Comparison of ENCODE assay signal across 1 cellular context in the genomic region with DNA sequence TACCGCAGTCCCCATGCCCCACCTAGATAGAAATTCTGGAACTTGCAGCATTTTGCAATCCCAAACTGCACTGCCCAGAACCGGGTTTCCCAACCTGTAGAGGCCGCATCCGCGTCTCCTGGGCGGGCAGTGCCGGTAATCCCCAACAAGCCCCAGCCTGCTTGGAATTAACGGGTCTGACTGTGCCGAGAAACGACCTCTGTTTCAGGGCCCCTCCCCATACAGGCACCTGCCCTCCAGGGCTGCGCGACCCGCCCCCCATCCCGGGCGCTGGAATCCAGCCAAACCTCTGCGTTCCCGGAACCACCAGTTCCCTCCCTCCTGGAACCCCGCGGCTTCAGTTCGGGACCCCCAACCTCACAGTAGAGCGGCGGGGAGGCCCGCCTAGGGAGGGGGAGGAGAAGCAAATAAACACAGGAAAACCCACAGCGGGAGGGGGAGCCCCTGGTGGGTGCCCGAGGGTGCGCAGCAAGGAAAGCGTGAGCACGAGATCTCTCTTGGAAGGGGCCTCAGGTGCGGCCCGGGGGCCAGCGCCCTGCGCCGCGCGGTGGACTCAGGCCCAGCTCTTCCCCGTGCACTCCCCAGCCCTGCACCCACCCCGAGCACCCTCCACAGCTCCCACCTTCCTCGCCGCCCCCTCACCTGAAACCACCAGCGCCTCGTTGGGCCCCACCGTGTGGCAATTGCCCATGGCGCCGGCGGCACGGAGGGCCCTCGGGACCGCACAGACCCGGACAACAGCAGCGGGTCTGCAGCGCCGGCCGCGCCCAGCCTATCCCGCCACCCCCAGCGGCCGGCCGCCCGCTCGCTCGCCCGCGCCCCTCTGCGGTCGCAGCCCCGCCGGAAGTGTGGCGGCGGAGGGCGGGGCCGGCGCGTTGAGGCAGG.
A peak's percentile ranks its signal among the peaks of the same experiment; 100 is the strongest.
TF ChIP-seq lines count a peak whose summit lies in the region.

A gene with protein sequence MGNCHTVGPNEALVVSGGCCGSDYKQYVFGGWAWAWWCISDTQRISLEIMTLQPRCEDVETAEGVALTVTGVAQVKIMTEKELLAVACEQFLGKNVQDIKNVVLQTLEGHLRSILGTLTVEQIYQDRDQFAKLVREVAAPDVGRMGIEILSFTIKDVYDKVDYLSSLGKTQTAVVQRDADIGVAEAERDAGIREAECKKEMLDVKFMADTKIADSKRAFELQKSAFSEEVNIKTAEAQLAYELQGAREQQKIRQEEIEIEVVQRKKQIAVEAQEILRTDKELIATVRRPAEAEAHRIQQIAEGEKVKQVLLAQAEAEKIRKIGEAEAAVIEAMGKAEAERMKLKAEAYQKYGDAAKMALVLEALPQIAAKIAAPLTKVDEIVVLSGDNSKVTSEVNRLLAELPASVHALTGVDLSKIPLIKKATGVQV (minus strand): TSS at position 850 of the 885 bp plus-strand sequence. CDS start 159 bp downstream, at position 691.

TF ChIP-seq in HepG2, 621 proteins besides CTCF, POLR2A, EP300 and RAD21 (continued from another document and continues in another):
- TF ChIP-seq, protein P1, sequence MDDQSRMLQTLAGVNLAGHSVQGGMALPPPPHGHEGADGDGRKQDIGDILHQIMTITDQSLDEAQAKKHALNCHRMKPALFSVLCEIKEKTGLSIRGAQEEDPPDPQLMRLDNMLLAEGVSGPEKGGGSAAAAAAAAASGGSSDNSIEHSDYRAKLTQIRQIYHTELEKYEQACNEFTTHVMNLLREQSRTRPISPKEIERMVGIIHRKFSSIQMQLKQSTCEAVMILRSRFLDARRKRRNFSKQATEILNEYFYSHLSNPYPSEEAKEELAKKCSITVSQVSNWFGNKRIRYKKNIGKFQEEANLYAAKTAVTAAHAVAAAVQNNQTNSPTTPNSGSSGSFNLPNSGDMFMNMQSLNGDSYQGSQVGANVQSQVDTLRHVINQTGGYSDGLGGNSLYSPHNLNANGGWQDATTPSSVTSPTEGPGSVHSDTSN (CRISPR knock-in tag; IDR thresholded peaks at IDR 0.05; ENCODE audit: borderline replicate concordance), result no peak
- TF ChIP-seq ZNF616 (CRISPR knock-in tag; IDR thresholded peaks at IDR 0.05; ENCODE audit: low read depth) (no peak), ETV5 (CRISPR knock-in tag; IDR thresholded peaks at IDR 0.05; ENCODE audit: borderline replicate concordance) (peak; percentile 71; the same call in 1 of the 2 replicates), FOSL1 (CRISPR knock-in tag; IDR thresholded peaks at IDR 0.05; ENCODE audit: borderline replicate concordance) (no peak), ZNF468 (CRISPR knock-in tag; IDR thresholded peaks at IDR 0.05) (peak; percentile 63; the same call in 1 of the 2 replicates), CCAR2 (optimal IDR thresholded peaks at IDR 0.05; ENCODE audit: low read depth, low read length) (no peak), SNAI1 (CRISPR knock-in tag; IDR thresholded peaks at IDR 0.05; ENCODE audit: borderline replicate concordance) (no peak), NR2F1 (CRISPR knock-in tag; IDR thresholded peaks at IDR 0.05) (no peak), SOX6 (IDR thresholded peaks at IDR 0.05) (no peak), SOX6 (CRISPR knock-in tag; IDR thresholded peaks at IDR 0.05) (peak; percentile 30), IRX3 (CRISPR knock-in tag; IDR thresholded peaks at IDR 0.05; ENCODE audit: borderline replicate concordance, low read depth) (no peak), ZNF225 (CRISPR knock-in tag; IDR thresholded peaks at IDR 0.05) (no peak), ISX (CRISPR knock-in tag; conservative IDR thresholded peaks at IDR 0.05) (no peak), SRF (IDR thresholded peaks at IDR 0.05; ENCODE audit: low read depth, low read length) (no peak), ZNF607 (CRISPR knock-in tag; IDR thresholded peaks at IDR 0.05; ENCODE audit: borderline replicate concordance) (peak; percentile 53; the same call in 1 of the 2 replicates), FOXJ3 (CRISPR knock-in tag; IDR thresholded peaks at IDR 0.05; ENCODE audit: borderline replicate concordance) (no peak), ZNF510 (CRISPR knock-in tag; IDR thresholded peaks at IDR 0.05; ENCODE audit: low read depth) (no peak), U2AF1 (optimal IDR thresholded peaks at IDR 0.05; ENCODE audit: low read depth, low read length) (no peak), CREB1 (IDR thresholded peaks at IDR 0.05) (no peak), CREB1 (CRISPR knock-in tag; IDR thresholded peaks at IDR 0.05) (no peak), YY1 (IDR thresholded peaks at IDR 0.05; ENCODE audit: insufficient read depth, insufficient replicate concordance, low read depth, low read length) (peak; percentile 76), KDM1A (CRISPR knock-in tag; IDR thresholded peaks at IDR 0.05) (no peak), TCF7 (IDR thresholded peaks at IDR 0.05; ENCODE audit: low read depth) (no peak), ZSCAN20 (CRISPR knock-in tag; IDR thresholded peaks at IDR 0.05; ENCODE audit: borderline replicate concordance) (peak; percentile 26; the same call in 1 of the 2 replicates), TAF1 (CRISPR knock-in tag; IDR thresholded peaks at IDR 0.05) (peak; percentile 64; the same call in 1 of the 2 replicates)
- TF ChIP-seq, protein P2, sequence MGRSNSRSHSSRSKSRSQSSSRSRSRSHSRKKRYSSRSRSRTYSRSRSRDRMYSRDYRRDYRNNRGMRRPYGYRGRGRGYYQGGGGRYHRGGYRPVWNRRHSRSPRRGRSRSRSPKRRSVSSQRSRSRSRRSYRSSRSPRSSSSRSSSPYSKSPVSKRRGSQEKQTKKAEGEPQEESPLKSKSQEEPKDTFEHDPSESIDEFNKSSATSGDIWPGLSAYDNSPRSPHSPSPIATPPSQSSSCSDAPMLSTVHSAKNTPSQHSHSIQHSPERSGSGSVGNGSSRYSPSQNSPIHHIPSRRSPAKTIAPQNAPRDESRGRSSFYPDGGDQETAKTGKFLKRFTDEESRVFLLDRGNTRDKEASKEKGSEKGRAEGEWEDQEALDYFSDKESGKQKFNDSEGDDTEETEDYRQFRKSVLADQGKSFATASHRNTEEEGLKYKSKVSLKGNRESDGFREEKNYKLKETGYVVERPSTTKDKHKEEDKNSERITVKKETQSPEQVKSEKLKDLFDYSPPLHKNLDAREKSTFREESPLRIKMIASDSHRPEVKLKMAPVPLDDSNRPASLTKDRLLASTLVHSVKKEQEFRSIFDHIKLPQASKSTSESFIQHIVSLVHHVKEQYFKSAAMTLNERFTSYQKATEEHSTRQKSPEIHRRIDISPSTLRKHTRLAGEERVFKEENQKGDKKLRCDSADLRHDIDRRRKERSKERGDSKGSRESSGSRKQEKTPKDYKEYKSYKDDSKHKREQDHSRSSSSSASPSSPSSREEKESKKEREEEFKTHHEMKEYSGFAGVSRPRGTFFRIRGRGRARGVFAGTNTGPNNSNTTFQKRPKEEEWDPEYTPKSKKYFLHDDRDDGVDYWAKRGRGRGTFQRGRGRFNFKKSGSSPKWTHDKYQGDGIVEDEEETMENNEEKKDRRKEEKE (IDR thresholded peaks at IDR 0.05), result no peak
- TF ChIP-seq, protein P3, sequence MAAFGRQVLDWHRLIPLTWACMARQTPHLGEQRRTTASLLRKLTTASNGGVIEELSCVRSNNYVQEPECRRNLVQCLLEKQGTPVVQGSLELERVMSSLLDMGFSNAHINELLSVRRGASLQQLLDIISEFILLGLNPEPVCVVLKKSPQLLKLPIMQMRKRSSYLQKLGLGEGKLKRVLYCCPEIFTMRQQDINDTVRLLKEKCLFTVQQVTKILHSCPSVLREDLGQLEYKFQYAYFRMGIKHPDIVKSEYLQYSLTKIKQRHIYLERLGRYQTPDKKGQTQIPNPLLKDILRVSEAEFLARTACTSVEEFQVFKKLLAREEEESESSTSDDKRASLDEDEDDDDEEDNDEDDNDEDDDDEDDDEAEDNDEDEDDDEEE (CRISPR knock-in tag; IDR thresholded peaks at IDR 0.05), result peak; percentile 21; the same call in 1 of the 2 replicates
- TF ChIP-seq, protein P4, sequence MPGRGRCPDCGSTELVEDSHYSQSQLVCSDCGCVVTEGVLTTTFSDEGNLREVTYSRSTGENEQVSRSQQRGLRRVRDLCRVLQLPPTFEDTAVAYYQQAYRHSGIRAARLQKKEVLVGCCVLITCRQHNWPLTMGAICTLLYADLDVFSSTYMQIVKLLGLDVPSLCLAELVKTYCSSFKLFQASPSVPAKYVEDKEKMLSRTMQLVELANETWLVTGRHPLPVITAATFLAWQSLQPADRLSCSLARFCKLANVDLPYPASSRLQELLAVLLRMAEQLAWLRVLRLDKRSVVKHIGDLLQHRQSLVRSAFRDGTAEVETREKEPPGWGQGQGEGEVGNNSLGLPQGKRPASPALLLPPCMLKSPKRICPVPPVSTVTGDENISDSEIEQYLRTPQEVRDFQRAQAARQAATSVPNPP (CRISPR knock-in tag; IDR thresholded peaks at IDR 0.05), result no peak
- TF ChIP-seq, protein P5, sequence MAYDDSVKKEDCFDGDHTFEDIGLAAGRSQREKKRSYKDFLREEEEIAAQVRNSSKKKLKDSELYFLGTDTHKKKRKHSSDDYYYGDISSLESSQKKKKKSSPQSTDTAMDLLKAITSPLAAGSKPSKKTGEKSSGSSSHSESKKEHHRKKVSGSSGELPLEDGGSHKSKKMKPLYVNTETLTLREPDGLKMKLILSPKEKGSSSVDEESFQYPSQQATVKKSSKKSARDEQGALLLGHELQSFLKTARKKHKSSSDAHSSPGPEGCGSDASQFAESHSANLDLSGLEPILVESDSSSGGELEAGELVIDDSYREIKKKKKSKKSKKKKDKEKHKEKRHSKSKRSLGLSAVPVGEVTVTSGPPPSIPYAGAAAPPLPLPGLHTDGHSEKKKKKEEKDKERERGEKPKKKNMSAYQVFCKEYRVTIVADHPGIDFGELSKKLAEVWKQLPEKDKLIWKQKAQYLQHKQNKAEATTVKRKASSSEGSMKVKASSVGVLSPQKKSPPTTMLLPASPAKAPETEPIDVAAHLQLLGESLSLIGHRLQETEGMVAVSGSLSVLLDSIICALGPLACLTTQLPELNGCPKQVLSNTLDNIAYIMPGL (CRISPR knock-in tag; IDR thresholded peaks at IDR 0.05; ENCODE audit: borderline replicate concordance in 1 of 2, low read depth in 1 of 2), result peak; percentile 51 to 89
- TF ChIP-seq, protein P6, sequence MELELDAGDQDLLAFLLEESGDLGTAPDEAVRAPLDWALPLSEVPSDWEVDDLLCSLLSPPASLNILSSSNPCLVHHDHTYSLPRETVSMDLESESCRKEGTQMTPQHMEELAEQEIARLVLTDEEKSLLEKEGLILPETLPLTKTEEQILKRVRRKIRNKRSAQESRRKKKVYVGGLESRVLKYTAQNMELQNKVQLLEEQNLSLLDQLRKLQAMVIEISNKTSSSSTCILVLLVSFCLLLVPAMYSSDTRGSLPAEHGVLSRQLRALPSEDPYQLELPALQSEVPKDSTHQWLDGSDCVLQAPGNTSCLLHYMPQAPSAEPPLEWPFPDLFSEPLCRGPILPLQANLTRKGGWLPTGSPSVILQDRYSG (CRISPR knock-in tag; IDR thresholded peaks at IDR 0.05), result no peak
- TF ChIP-seq, protein P7, sequence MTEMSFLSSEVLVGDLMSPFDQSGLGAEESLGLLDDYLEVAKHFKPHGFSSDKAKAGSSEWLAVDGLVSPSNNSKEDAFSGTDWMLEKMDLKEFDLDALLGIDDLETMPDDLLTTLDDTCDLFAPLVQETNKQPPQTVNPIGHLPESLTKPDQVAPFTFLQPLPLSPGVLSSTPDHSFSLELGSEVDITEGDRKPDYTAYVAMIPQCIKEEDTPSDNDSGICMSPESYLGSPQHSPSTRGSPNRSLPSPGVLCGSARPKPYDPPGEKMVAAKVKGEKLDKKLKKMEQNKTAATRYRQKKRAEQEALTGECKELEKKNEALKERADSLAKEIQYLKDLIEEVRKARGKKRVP (CRISPR knock-in tag; IDR thresholded peaks at IDR 0.05), result peak in 1 of 2 experiments; percentile 74; a peak in 2 of 4 replicates
- TF ChIP-seq, protein P8, sequence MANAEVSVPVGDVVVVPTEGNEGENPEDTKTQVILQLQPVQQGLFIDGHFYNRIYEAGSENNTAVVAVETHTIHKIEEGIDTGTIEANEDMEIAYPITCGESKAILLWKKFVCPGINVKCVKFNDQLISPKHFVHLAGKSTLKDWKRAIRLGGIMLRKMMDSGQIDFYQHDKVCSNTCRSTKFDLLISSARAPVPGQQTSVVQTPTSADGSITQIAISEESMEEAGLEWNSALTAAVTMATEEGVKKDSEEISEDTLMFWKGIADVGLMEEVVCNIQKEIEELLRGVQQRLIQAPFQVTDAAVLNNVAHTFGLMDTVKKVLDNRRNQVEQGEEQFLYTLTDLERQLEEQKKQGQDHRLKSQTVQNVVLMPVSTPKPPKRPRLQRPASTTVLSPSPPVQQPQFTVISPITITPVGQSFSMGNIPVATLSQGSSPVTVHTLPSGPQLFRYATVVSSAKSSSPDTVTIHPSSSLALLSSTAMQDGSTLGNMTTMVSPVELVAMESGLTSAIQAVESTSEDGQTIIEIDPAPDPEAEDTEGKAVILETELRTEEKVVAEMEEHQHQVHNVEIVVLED (CRISPR knock-in tag; IDR thresholded peaks at IDR 0.05; ENCODE audit: borderline replicate concordance), result peak; percentile 54; the same call in 1 of the 2 replicates
- TF ChIP-seq, protein P9, sequence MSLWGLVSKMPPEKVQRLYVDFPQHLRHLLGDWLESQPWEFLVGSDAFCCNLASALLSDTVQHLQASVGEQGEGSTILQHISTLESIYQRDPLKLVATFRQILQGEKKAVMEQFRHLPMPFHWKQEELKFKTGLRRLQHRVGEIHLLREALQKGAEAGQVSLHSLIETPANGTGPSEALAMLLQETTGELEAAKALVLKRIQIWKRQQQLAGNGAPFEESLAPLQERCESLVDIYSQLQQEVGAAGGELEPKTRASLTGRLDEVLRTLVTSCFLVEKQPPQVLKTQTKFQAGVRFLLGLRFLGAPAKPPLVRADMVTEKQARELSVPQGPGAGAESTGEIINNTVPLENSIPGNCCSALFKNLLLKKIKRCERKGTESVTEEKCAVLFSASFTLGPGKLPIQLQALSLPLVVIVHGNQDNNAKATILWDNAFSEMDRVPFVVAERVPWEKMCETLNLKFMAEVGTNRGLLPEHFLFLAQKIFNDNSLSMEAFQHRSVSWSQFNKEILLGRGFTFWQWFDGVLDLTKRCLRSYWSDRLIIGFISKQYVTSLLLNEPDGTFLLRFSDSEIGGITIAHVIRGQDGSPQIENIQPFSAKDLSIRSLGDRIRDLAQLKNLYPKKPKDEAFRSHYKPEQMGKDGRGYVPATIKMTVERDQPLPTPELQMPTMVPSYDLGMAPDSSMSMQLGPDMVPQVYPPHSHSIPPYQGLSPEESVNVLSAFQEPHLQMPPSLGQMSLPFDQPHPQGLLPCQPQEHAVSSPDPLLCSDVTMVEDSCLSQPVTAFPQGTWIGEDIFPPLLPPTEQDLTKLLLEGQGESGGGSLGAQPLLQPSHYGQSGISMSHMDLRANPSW (CRISPR knock-in tag; IDR thresholded peaks at IDR 0.05; ENCODE audit: borderline replicate concordance), result no peak
- TF ChIP-seq, protein P10, sequence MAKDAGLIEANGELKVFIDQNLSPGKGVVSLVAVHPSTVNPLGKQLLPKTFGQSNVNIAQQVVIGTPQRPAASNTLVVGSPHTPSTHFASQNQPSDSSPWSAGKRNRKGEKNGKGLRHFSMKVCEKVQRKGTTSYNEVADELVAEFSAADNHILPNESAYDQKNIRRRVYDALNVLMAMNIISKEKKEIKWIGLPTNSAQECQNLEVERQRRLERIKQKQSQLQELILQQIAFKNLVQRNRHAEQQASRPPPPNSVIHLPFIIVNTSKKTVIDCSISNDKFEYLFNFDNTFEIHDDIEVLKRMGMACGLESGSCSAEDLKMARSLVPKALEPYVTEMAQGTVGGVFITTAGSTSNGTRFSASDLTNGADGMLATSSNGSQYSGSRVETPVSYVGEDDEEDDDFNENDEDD (CRISPR knock-in tag; IDR thresholded peaks at IDR 0.05; ENCODE audit: borderline replicate concordance), result peak; percentile 67; the same call in 1 of the 2 replicates
- TF ChIP-seq, protein P11, sequence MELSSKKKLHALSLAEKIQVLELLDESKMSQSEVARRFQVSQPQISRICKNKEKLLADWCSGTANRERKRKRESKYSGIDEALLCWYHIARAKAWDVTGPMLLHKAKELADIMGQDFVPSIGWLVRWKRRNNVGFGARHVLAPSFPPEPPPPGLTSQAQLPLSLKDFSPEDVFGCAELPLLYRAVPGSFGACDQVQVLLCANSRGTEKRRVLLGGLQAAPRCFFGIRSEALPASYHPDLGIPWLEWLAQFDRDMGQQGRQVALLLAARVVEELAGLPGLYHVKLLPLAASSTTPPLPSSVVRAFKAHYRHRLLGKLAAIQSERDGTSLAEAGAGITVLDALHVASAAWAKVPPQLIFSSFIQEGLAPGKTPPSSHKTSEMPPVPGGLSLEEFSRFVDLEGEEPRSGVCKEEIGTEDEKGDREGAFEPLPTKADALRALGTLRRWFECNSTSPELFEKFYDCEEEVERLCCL (CRISPR knock-in tag; IDR thresholded peaks at IDR 0.05; ENCODE audit: borderline replicate concordance), result no peak
